1 cellular context compared by ENCODE assay signal in the genomic region with DNA sequence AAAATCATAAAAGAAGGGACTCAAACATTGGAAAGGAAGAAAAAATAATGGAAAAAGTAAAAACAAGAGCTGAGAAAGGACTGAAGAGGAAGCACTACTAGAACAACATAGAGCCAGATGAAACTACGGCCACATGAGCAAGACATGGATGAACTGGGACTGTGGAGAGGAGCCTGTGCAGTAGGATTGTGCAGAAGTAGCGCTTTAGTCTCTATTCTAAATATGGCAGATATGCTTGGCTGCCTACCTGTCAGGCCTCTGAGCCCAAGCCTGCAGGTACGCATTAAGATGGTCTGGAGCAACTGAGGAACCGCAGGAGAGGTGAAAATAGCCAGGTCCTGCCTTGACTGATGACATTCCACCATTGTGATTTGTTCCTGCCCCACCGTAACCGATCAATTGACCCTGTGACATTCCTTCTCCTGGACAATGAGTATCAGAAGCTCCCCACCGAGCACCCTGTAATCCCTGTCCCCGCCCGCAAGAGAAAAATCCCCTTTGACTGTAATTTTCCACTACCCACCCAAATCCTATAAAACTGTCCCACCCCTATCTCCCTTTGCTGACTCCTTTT.
TF ChIP-seq lines count a peak whose summit lies in the region.

No MANE protein-coding gene starts in this region.

TF ChIP-seq in K562, 482 proteins besides CTCF, POLR2A, EP300 and RAD21 (continued from another document):
- TF ChIP-seq FOXA1 (IDR thresholded peaks at IDR 0.05; ENCODE audit: borderline replicate concordance), result no peak
- no peak for TF ChIP-seq TRIM28 (IDR thresholded peaks at IDR 0.05)
- TF ChIP-seq ZNF311 (CRISPR knock-in tag; IDR thresholded peaks at IDR 0.05), result no peak
- TF ChIP-seq TRIM24 (IDR thresholded peaks at IDR 0.05), result no peak
